In genomic region chr2:96489261-96489660, GRCh38 we compare ENCODE assay signal across 25 cellular contexts. TPM values are rescaled to one million over a fixed set of nuclear protein-coding genes. Genes with fewer than 3 reads are reported as not detected.
A peak's percentile ranks its signal among the peaks of the same experiment; 100 is the strongest.
DNase-seq lines count a peak whose midpoint lies in the region; ATAC-seq, FAIRE-seq and TF ChIP-seq lines count a peak whose summit lies in the region.
"Had no signal": no experiment of that assay in that cellular context is flagged by ENCODE, and none has a peak within 500 bp of the region (broad histone marks: within the 10 kb centered on the region; RNA-seq: fewer than 3 reads in every experiment).

No MANE protein-coding gene starts in this region.

- intact Hi-C loops in CD14-positive monocyte (cut with micrococcal nuclease) = no loop called here
- intact Hi-C loops in dendritic cell treated with granulocyte-macrophage colony-stimulating factor and Interleukin-4, amounts not matched to agents 40 ng/mL and 50 ng/mL, for 4 days (cut with micrococcal nuclease) = no loop called here

- no peaks in the 10 kb centered on the region for H3K27me3 Mint-ChIP-seq in activated CD8-positive, alpha-beta memory T cell treated with anti-CD3 and anti-CD28 coated beads, Interleukin-2, amount 10 ng/mL, durations not matched to agents 7 days and 5 days
- H3K27me3 Mint-ChIP-seq in CD14-positive monocyte (ENCODE audit: low read depth in 3 of 3) = peaks cover 0 to 2% (median 0%) of the 10 kb centered on the region in 3 donors
- no peaks in the 10 kb centered on the region for H3K27me3 Mint-ChIP-seq in dendritic cell treated with granulocyte-macrophage colony-stimulating factor and Interleukin-4, amounts not matched to agents 40 ng/mL and 50 ng/mL, for 4 days
- H3K27me3 Mint-ChIP-seq: CD4-positive, alpha-beta T cell had no signal

- peak; percentile 53 for FAIRE-seq in GM18507 (lab: Jason Lieb, UNC)
- FAIRE-seq: A204.1, H1 had no signal

- peaks cover 31% of the 10 kb centered on the region for H3K36me3 Mint-ChIP-seq in activated CD8-positive, alpha-beta memory T cell treated with anti-CD3 and anti-CD28 coated beads, Interleukin-2, amount 10 ng/mL, durations not matched to agents 7 days and 5 days
- H3K36me3 Mint-ChIP-seq in CD14-positive monocyte = peaks cover 0 to 4% of the 10 kb centered on the region in 2 donors
- peaks cover 7% of the 10 kb centered on the region for H3K36me3 Mint-ChIP-seq in dendritic cell treated with granulocyte-macrophage colony-stimulating factor and Interleukin-4, amounts not matched to agents 40 ng/mL and 50 ng/mL, for 4 days (ENCODE audit: low read depth)

- peaks cover 2% of the 10 kb centered on the region for H3K9me3 Mint-ChIP-seq in activated CD8-positive, alpha-beta memory T cell treated with anti-CD3 and anti-CD28 coated beads, Interleukin-2, amount 10 ng/mL, durations not matched to agents 7 days and 5 days (ENCODE audit: low read depth)
- peaks cover 0 to 10% (median 4%) of the 10 kb centered on the region in 7 donors for H3K9me3 Mint-ChIP-seq in CD14-positive monocyte
- peaks cover 3% of the 10 kb centered on the region for H3K9me3 Mint-ChIP-seq in dendritic cell treated with granulocyte-macrophage colony-stimulating factor and Interleukin-4, amounts not matched to agents 40 ng/mL and 50 ng/mL, for 4 days

- no peak overlapping the region for H3K4me3 Mint-ChIP-seq in activated CD8-positive, alpha-beta memory T cell treated with anti-CD3 and anti-CD28 coated beads, Interleukin-2, amount 10 ng/mL, durations not matched to agents 7 days and 5 days
- no peak overlapping the region for H3K4me3 Mint-ChIP-seq in CD14-positive monocyte
- peak overlapping the region; percentile 26 for H3K4me3 Mint-ChIP-seq in dendritic cell treated with granulocyte-macrophage colony-stimulating factor and Interleukin-4, amounts not matched to agents 40 ng/mL and 50 ng/mL, for 4 days
- H3K4me3 Mint-ChIP-seq: CD4-positive, alpha-beta T cell had no signal

- peaks cover 67% of the 10 kb centered on the region for H3K4me1 Mint-ChIP-seq in activated CD8-positive, alpha-beta memory T cell treated with anti-CD3 and anti-CD28 coated beads, Interleukin-2, amount 10 ng/mL, durations not matched to agents 7 days and 5 days
- H3K4me1 Mint-ChIP-seq in CD14-positive monocyte = peaks cover 44% of the 10 kb centered on the region
- peaks cover 57% of the 10 kb centered on the region for H3K4me1 Mint-ChIP-seq in dendritic cell treated with granulocyte-macrophage colony-stimulating factor and Interleukin-4, amounts not matched to agents 40 ng/mL and 50 ng/mL, for 4 days (ENCODE audit: low read depth)

- TF ChIP-seq CTCF in CD14-positive monocyte (IDR thresholded peaks at IDR 0.05) = no peak

- H3K27ac Mint-ChIP-seq in activated CD8-positive, alpha-beta memory T cell treated with anti-CD3 and anti-CD28 coated beads, Interleukin-2, amount 10 ng/mL, durations not matched to agents 7 days and 5 days = peak overlapping the region; percentile 33
- H3K27ac Mint-ChIP-seq in CD14-positive monocyte = peak overlapping the region; percentile 51 to 95 (median 81)
- peak overlapping the region; percentile 96 for H3K27ac Mint-ChIP-seq in dendritic cell treated with granulocyte-macrophage colony-stimulating factor and Interleukin-4, amounts not matched to agents 40 ng/mL and 50 ng/mL, for 4 days

- no peak for ATAC-seq in activated CD8-positive, alpha-beta memory T cell treated with anti-CD3 and anti-CD28 coated beads, Interleukin-2, amount 10 ng/mL, durations not matched to agents 7 days and 5 days

- DNase-seq in activated CD8-positive, alpha-beta memory T cell treated with anti-CD3 and anti-CD28 coated beads, Interleukin-2, amount 10 ng/mL, durations not matched to agents 7 days and 5 days = no peak
- no peak for DNase-seq in activated CD8-positive, alpha-beta memory T cell treated with anti-CD3 and anti-CD28 coated beads for 24 hours
- no peak for DNase-seq in CD14-positive monocyte (ENCODE audit: low spot score)
- DNase-seq in GM18507 (ENCODE audit: extremely low spot score, insufficient read length, low read depth) = no peak
- DNase-seq in activated gamma-delta T cell treated with Interleukin-2 at 50 U/mL for 16 hours = no peak
- no peak for DNase-seq in central memory CD4-positive, alpha-beta T cell
- DNase-seq: CD4-positive, alpha-beta T cell; COR-L47; DMS53; HCEC 1CT; NCI-H1048; NCI-H1417; NCI-H1694; NCI-H2081; NCI-H2227 treated with DMSO at 0.1 percent for 48 hours; NCI-H526 treated with DMSO at 0.1 percent for 48 hours; Right ventricle myocardium superior; RPMI8226 had no signal

- CTCF ChIA-PET in activated CD8-positive, alpha-beta memory T cell treated with anti-CD3 and anti-CD28 coated beads, Interleukin-2, amount 10 ng/mL, durations not matched to agents 7 days and 5 days (lab: Charles Lee) = interaction anchor here (1.7 kb wide), 1 partner anchor 20 kb away, joined by 9 read pairs; no protein-coding TSS in a partner anchor

RNA-seq across cellular contexts. Expression of gene NEURL3, which starts 15.9 kb away (rescaled TPM):
- under 1 TPM; 0.38 to 0.52 TPM for total RNA-seq in activated CD8-positive, alpha-beta memory T cell treated with anti-CD3 and anti-CD28 coated beads, Interleukin-2, amount 10 ng/mL, durations not matched to agents 7 days and 5 days
- not detected for polyA plus RNA-seq in CD14-positive monocyte
- total RNA-seq: CD4-positive, alpha-beta T cell; G401; H1; NCI-H460; Right ventricle myocardium superior; SJSA1 had no signal
- polyA plus RNA-seq: AG04450, H1 had no signal

RNA-seq across cellular contexts. Expression of gene ARID5A, which starts 47.3 kb away (rescaled TPM):
- 10 to 100 TPM; 57.9 to 70.5 TPM for total RNA-seq in activated CD8-positive, alpha-beta memory T cell treated with anti-CD3 and anti-CD28 coated beads, Interleukin-2, amount 10 ng/mL, durations not matched to agents 7 days and 5 days
- 10 to 100 TPM; 27.8 to 37.7 TPM for polyA plus RNA-seq in CD14-positive monocyte

Comparison
In these comparisons a context has a peak if more than half of its experiments do, and no peak if none do; other contexts are left out.
1. H3K27ac Mint-ChIP-seq: peak in every context shown above with its lines; median percentile 96 in dendritic cell treated with granulocyte-macrophage colony-stimulating factor and Interleukin-4, amounts not matched to agents 40 ng/mL and 50 ng/mL, for 4 days; 81 in CD14-positive monocyte; 33 in activated CD8-positive, alpha-beta memory T cell treated with anti-CD3 and anti-CD28 coated beads, Interleukin-2, amount 10 ng/mL, durations not matched to agents 7 days and 5 days.